In the genomic region with DNA sequence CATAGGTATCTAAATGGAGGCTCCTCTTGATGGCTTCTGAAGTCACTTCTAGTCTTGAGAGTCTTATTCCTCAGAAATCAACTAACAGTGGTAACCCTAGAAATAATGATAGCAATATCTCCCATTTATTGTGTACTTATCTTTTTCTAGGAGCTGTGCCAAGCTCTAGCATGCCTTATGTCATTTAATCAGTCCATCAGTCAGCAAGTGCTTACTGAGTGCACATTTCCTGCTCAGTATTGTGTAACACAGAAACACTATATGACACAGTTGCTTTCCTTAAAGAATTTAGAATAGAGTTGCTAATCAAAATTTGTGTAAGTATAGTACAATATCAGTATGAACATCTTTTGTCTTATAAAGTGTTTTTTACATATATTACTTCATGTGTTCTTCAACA, we compare ENCODE assay signal across 22 cellular contexts. TPM values are rescaled to one million over a fixed set of nuclear protein-coding genes. Genes with fewer than 3 reads are reported as not detected.
DNase-seq lines count a peak whose midpoint lies in the region; TF ChIP-seq lines count a peak whose summit lies in the region.
"Had no signal": no experiment of that assay in that cellular context is flagged by ENCODE, and none has a peak within 500 bp of the region (broad histone marks: within the 10 kb centered on the region; RNA-seq: fewer than 3 reads in every experiment).

No MANE protein-coding gene starts in this region.

- H3K4me1 ChIP-seq in colonic mucosa, result no peaks in the 10 kb centered on the region
- H3K4me1 ChIP-seq: BE2C, prostate gland had no signal

- no peaks in the 10 kb centered on the region for H3K4me1 Mint-ChIP-seq in progenitor cell of endocrine pancreas (ENCODE audit: low read depth)
- H3K4me1 Mint-ChIP-seq: mesothelial cell of epicardium; nephron; stimulated activated naive CD8-positive, alpha-beta T cell treated with anti-CD3 and anti-CD28 coated beads, Interleukin-15, amount 100 ng/mL, for 72 hours had no signal

- H3K9ac ChIP-seq in colonic mucosa (ENCODE audit: low read depth in 2 of 2, low read length in 2 of 2), result no peak overlapping the region
- H3K9ac ChIP-seq: KMS-11 had no signal

- peaks cover 60% of the 10 kb centered on the region for H3K27me3 Mint-ChIP-seq in progenitor cell of endocrine pancreas
- H3K27me3 Mint-ChIP-seq: stimulated activated naive CD8-positive, alpha-beta T cell treated with anti-CD3 and anti-CD28 coated beads, Interleukin-15, amount 100 ng/mL, for 72 hours had no signal

- no peak overlapping the region for H3K4me3 Mint-ChIP-seq in progenitor cell of endocrine pancreas (ENCODE audit: low read depth)
- H3K4me3 Mint-ChIP-seq: mesothelial cell of epicardium; nephron; stimulated activated naive CD8-positive, alpha-beta T cell treated with anti-CD3 and anti-CD28 coated beads, Interleukin-15, amount 100 ng/mL, for 72 hours; type B pancreatic cell had no signal

- no peaks in the 10 kb centered on the region for H3K36me3 Mint-ChIP-seq in progenitor cell of endocrine pancreas (ENCODE audit: insufficient read depth)
- H3K36me3 Mint-ChIP-seq: mesothelial cell of epicardium, type B pancreatic cell had no signal

- H3K4me3 ChIP-seq in fibroblast of pulmonary artery (replicated peaks; ENCODE audit: low read depth, low read length) (no peak overlapping the region), colonic mucosa (no peak overlapping the region)
- H3K4me3 ChIP-seq: prostate gland had no signal

- DNase-seq in NCI-H345 (lab: John Stamatoyannopoulos, UW) (peak; percentile 13), NCI-H345 treated with DMSO at 0.1 percent for 48 hours (lab: John Stamatoyannopoulos, UW; ENCODE audit: unreplicated experiment) (no peak), NCI-H1105 treated with DMSO at 0.1 percent for 48 hours (lab: John Stamatoyannopoulos, UW) (peak; percentile 70), NCI-H2171 treated with DMSO at 0.1 percent for 48 hours (lab: John Stamatoyannopoulos, UW) (peak; percentile 97), fibroblast of pulmonary artery (ENCODE audit: low read depth) (peak; percentile 46), cerebellum (ENCODE audit: low spot score) (no peak), colonic mucosa (no peak), progenitor cell of endocrine pancreas (ENCODE audit: low spot score, unreplicated experiment) (no peak)
- DNase-seq: BE2C had no signal

- H3K9me3 Mint-ChIP-seq in progenitor cell of endocrine pancreas (ENCODE audit: low read depth), result no peaks in the 10 kb centered on the region
- H3K9me3 Mint-ChIP-seq: mesothelial cell of epicardium; nephron; stimulated activated naive CD8-positive, alpha-beta T cell treated with anti-CD3 and anti-CD28 coated beads, Interleukin-15, amount 100 ng/mL, for 72 hours; type B pancreatic cell had no signal

- H3K9me3 ChIP-seq in colonic mucosa, result no peaks in the 10 kb centered on the region
- H3K9me3 ChIP-seq: BE2C, prostate gland had no signal

- H3K27ac ChIP-seq in colonic mucosa, result no peak overlapping the region
- H3K27ac ChIP-seq: 22Rv1, epithelial cell of prostate, KMS-11, prostate gland had no signal

- no peaks in the 10 kb centered on the region for H3K27me3 ChIP-seq in colonic mucosa

- TF ChIP-seq CTCF in fibroblast of pulmonary artery (IDR thresholded peaks at IDR 0.05; ENCODE audit: low read length, missing control alignments), result no peak
- no peak for TF ChIP-seq CTCF in colonic mucosa (IDR thresholded peaks at IDR 0.05)
- TF ChIP-seq CTCF in progenitor cell of endocrine pancreas (IDR thresholded peaks at IDR 0.05; ENCODE audit: unreplicated experiment), result no peak

- intact Hi-C loops in colonic mucosa (cut with DNase I), result no loop called here

- no peak overlapping the region for H3K27ac Mint-ChIP-seq in progenitor cell of endocrine pancreas
- H3K27ac Mint-ChIP-seq: mesothelial cell of epicardium; nephron; stimulated activated naive CD8-positive, alpha-beta T cell treated with anti-CD3 and anti-CD28 coated beads, Interleukin-15, amount 100 ng/mL, for 72 hours; type B pancreatic cell had no signal

- no peaks in the 10 kb centered on the region for H3K36me3 ChIP-seq in colonic mucosa
- H3K36me3 ChIP-seq: BE2C, prostate gland had no signal

RNA-seq across cellular contexts. Expression of a gene that starts 36.6 kb away (rescaled TPM):
- total RNA-seq in cerebellum (not detected), colonic mucosa (not detected), progenitor cell of endocrine pancreas (not detected in 2 replicates)
- total RNA-seq: dermis blood vessel endothelial cell, G401, H1, HT-29, mesothelial cell of epicardium, prostate gland, skeletal muscle tissue had no signal

RNA-seq across cellular contexts. Expression of a gene that starts 37.3 kb away (rescaled TPM):
- total RNA-seq in cerebellum (0.09 TPM), colonic mucosa (not detected), progenitor cell of endocrine pancreas (not detected in 2 replicates)
- total RNA-seq: dermis blood vessel endothelial cell, G401, H1, HT-29, mesothelial cell of epicardium, skeletal muscle tissue had no signal

RNA-seq across cellular contexts. Expression of a gene that starts 55.3 kb away (rescaled TPM):
- total RNA-seq in cerebellum (not detected), colonic mucosa (not detected), progenitor cell of endocrine pancreas (not detected in 2 replicates)
- total RNA-seq: dermis blood vessel endothelial cell, G401, H1, HT-29, prostate gland, skeletal muscle tissue had no signal

Comparison
In these comparisons a context has a peak if more than half of its experiments do, and no peak if none do; other contexts are left out.
1. DNase-seq: peak in NCI-H345 (single experiment), NCI-H1105 treated with DMSO at 0.1 percent for 48 hours (single experiment), NCI-H2171 treated with DMSO at 0.1 percent for 48 hours (single experiment) and fibroblast of pulmonary artery (single experiment); none in NCI-H345 treated with DMSO at 0.1 percent for 48 hours (single experiment), cerebellum (single experiment), colonic mucosa (single experiment) and progenitor cell of endocrine pancreas (single experiment).